ENCODE assay signal across 1 cellular context in the genomic region with DNA sequence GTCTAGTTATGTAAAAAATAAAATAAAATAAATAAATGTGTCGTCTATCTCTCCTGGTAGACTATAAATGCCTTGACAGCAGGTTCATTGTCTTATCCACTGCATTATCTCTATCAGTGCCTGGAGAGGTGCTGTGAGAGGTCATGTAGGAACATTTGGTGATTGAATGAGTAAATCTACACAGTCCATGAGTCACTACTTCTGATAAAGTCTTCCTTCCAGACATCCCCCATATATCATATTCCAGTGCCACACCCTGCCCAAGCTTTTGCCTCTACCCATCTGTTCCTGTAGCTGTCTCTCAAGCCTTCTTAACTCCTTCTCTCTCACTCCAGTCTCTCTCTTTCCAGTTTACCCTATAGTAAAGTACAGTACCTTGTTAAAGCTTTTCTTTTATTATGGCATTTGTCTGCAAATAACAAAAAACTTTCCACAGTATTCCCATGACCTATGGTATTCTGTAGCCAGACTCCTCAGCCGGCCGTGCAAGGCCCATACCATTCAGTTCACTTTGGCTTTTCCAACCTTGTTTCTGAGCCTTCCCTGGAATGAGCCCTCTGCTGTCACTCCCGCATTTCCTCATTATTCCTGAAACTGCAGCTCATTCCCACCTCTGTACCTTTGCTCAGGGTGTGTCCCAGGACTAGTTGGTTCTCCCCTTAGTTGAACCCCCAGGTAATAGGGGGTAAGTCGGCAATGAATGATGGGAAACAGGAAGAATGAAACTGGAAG.
TF ChIP-seq lines count a peak whose summit lies in the region.

No MANE protein-coding gene starts in this region.

TF ChIP-seq in K562, 482 proteins besides CTCF, POLR2A, EP300 and RAD21 (continued from another document and continues in another):
- TF ChIP-seq, protein P1, sequence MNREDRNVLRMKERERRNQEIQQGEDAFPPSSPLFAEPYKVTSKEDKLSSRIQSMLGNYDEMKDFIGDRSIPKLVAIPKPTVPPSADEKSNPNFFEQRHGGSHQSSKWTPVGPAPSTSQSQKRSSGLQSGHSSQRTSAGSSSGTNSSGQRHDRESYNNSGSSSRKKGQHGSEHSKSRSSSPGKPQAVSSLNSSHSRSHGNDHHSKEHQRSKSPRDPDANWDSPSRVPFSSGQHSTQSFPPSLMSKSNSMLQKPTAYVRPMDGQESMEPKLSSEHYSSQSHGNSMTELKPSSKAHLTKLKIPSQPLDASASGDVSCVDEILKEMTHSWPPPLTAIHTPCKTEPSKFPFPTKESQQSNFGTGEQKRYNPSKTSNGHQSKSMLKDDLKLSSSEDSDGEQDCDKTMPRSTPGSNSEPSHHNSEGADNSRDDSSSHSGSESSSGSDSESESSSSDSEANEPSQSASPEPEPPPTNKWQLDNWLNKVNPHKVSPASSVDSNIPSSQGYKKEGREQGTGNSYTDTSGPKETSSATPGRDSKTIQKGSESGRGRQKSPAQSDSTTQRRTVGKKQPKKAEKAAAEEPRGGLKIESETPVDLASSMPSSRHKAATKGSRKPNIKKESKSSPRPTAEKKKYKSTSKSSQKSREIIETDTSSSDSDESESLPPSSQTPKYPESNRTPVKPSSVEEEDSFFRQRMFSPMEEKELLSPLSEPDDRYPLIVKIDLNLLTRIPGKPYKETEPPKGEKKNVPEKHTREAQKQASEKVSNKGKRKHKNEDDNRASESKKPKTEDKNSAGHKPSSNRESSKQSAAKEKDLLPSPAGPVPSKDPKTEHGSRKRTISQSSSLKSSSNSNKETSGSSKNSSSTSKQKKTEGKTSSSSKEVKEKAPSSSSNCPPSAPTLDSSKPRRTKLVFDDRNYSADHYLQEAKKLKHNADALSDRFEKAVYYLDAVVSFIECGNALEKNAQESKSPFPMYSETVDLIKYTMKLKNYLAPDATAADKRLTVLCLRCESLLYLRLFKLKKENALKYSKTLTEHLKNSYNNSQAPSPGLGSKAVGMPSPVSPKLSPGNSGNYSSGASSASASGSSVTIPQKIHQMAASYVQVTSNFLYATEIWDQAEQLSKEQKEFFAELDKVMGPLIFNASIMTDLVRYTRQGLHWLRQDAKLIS (CRISPR knock-in tag; IDR thresholded peaks at IDR 0.05), result no peak
- peak; percentile 67 for TF ChIP-seq CBFA2T2 (conservative IDR thresholded peaks at IDR 0.05)
- peak; percentile 45; the same call in 1 of the 2 replicates for TF ChIP-seq TAL1 (IDR thresholded peaks at IDR 0.05)
- TF ChIP-seq NFIC (IDR thresholded peaks at IDR 0.05), result peak; percentile 21; the same call in 1 of the 2 replicates
- no peak for TF ChIP-seq NR2C1 (IDR thresholded peaks at IDR 0.05)
- no peak for TF ChIP-seq NR2C1 (tag; IDR thresholded peaks at IDR 0.05)
- TF ChIP-seq ZNF23 (CRISPR knock-in tag; IDR thresholded peaks at IDR 0.05), result no peak
- TF ChIP-seq, protein P2, sequence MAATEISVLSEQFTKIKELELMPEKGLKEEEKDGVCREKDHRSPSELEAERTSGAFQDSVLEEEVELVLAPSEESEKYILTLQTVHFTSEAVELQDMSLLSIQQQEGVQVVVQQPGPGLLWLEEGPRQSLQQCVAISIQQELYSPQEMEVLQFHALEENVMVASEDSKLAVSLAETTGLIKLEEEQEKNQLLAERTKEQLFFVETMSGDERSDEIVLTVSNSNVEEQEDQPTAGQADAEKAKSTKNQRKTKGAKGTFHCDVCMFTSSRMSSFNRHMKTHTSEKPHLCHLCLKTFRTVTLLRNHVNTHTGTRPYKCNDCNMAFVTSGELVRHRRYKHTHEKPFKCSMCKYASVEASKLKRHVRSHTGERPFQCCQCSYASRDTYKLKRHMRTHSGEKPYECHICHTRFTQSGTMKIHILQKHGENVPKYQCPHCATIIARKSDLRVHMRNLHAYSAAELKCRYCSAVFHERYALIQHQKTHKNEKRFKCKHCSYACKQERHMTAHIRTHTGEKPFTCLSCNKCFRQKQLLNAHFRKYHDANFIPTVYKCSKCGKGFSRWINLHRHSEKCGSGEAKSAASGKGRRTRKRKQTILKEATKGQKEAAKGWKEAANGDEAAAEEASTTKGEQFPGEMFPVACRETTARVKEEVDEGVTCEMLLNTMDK (IDR thresholded peaks at IDR 0.05; ENCODE audit: borderline replicate concordance, insufficient read depth, low read depth, low read length, poor library complexity, severe bottlenecking), result no peak
- no peak for TF ChIP-seq CC2D1A (IDR thresholded peaks at IDR 0.05)
- TF ChIP-seq, protein P3, sequence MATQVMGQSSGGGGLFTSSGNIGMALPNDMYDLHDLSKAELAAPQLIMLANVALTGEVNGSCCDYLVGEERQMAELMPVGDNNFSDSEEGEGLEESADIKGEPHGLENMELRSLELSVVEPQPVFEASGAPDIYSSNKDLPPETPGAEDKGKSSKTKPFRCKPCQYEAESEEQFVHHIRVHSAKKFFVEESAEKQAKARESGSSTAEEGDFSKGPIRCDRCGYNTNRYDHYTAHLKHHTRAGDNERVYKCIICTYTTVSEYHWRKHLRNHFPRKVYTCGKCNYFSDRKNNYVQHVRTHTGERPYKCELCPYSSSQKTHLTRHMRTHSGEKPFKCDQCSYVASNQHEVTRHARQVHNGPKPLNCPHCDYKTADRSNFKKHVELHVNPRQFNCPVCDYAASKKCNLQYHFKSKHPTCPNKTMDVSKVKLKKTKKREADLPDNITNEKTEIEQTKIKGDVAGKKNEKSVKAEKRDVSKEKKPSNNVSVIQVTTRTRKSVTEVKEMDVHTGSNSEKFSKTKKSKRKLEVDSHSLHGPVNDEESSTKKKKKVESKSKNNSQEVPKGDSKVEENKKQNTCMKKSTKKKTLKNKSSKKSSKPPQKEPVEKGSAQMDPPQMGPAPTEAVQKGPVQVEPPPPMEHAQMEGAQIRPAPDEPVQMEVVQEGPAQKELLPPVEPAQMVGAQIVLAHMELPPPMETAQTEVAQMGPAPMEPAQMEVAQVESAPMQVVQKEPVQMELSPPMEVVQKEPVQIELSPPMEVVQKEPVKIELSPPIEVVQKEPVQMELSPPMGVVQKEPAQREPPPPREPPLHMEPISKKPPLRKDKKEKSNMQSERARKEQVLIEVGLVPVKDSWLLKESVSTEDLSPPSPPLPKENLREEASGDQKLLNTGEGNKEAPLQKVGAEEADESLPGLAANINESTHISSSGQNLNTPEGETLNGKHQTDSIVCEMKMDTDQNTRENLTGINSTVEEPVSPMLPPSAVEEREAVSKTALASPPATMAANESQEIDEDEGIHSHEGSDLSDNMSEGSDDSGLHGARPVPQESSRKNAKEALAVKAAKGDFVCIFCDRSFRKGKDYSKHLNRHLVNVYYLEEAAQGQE (CRISPR knock-in tag; IDR thresholded peaks at IDR 0.05; ENCODE audit: low read depth), result no peak
- peak; percentile 89 for TF ChIP-seq JUND (IDR thresholded peaks at IDR 0.05; ENCODE audit: borderline replicate concordance, low read depth, low read length)
- peak; percentile 91; the same call in 2 of the 3 replicates for TF ChIP-seq JUND (tag; IDR thresholded peaks at IDR 0.05; ENCODE audit: borderline replicate concordance, low read depth, low read length)
- TF ChIP-seq KLF13 (tag; IDR thresholded peaks at IDR 0.05; ENCODE audit: borderline replicate concordance, low read depth), result no peak
- TF ChIP-seq HMGN3 (IDR thresholded peaks at IDR 0.05; ENCODE audit: borderline replicate concordance, extremely low read depth, insufficient read length, low read depth, low read length), result no peak
- TF ChIP-seq FOSL1 (tag; conservative IDR thresholded peaks at IDR 0.05), result peak; percentile 94
- TF ChIP-seq SMAD1 (IDR thresholded peaks at IDR 0.05; ENCODE audit: low read depth, low read length, partially characterized antibody), result no peak
- TF ChIP-seq RNF2 (IDR thresholded peaks at IDR 0.05), result no peak
- TF ChIP-seq EHMT2 (IDR thresholded peaks at IDR 0.05), result no peak
- TF ChIP-seq COPS2 (conservative IDR thresholded peaks at IDR 0.05), result no peak
- TF ChIP-seq, protein P4, sequence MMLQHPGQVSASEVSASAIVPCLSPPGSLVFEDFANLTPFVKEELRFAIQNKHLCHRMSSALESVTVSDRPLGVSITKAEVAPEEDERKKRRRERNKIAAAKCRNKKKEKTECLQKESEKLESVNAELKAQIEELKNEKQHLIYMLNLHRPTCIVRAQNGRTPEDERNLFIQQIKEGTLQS (IDR thresholded peaks at IDR 0.05), result peak; percentile 76
- TF ChIP-seq, protein P4 (CRISPR knock-in tag; conservative IDR thresholded peaks at IDR 0.05), result no peak
- peak; percentile 94 to 95 for TF ChIP-seq KDM1A (IDR thresholded peaks at IDR 0.05)
- TF ChIP-seq PTTG1 (tag; IDR thresholded peaks at IDR 0.05; ENCODE audit: low read depth), result no peak
- TF ChIP-seq, protein P5, sequence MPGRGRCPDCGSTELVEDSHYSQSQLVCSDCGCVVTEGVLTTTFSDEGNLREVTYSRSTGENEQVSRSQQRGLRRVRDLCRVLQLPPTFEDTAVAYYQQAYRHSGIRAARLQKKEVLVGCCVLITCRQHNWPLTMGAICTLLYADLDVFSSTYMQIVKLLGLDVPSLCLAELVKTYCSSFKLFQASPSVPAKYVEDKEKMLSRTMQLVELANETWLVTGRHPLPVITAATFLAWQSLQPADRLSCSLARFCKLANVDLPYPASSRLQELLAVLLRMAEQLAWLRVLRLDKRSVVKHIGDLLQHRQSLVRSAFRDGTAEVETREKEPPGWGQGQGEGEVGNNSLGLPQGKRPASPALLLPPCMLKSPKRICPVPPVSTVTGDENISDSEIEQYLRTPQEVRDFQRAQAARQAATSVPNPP (IDR thresholded peaks at IDR 0.05; ENCODE audit: borderline replicate concordance, insufficient read depth, insufficient read length), result no peak
- TF ChIP-seq FOS (IDR thresholded peaks at IDR 0.05; ENCODE audit: extremely low read depth, insufficient read length), result peak; percentile 28
- TF ChIP-seq RBM22 (IDR thresholded peaks at IDR 0.05; ENCODE audit: low read depth, low read length, poor library complexity, severe bottlenecking), result no peak
- TF ChIP-seq ARNT (IDR thresholded peaks at IDR 0.05), result no peak
- TF ChIP-seq, protein P6, sequence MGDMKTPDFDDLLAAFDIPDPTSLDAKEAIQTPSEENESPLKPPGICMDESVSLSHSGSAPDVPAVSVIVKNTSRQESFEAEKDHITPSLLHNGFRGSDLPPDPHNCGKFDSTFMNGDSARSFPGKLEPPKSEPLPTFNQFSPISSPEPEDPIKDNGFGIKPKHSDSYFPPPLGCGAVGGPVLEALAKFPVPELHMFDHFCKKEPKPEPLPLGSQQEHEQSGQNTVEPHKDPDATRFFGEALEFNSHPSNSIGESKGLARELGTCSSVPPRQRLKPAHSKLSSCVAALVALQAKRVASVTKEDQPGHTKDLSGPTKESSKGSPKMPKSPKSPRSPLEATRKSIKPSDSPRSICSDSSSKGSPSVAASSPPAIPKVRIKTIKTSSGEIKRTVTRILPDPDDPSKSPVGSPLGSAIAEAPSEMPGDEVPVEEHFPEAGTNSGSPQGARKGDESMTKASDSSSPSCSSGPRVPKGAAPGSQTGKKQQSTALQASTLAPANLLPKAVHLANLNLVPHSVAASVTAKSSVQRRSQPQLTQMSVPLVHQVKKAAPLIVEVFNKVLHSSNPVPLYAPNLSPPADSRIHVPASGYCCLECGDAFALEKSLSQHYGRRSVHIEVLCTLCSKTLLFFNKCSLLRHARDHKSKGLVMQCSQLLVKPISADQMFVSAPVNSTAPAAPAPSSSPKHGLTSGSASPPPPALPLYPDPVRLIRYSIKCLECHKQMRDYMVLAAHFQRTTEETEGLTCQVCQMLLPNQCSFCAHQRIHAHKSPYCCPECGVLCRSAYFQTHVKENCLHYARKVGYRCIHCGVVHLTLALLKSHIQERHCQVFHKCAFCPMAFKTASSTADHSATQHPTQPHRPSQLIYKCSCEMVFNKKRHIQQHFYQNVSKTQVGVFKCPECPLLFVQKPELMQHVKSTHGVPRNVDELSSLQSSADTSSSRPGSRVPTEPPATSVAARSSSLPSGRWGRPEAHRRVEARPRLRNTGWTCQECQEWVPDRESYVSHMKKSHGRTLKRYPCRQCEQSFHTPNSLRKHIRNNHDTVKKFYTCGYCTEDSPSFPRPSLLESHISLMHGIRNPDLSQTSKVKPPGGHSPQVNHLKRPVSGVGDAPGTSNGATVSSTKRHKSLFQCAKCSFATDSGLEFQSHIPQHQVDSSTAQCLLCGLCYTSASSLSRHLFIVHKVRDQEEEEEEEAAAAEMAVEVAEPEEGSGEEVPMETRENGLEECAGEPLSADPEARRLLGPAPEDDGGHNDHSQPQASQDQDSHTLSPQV (IDR thresholded peaks at IDR 0.05), result no peak
- peak; percentile 57 for TF ChIP-seq NCOR1 (IDR thresholded peaks at IDR 0.05)
- TF ChIP-seq CCNT2 (IDR thresholded peaks at IDR 0.05; ENCODE audit: borderline replicate concordance, extremely low read depth, insufficient read length, low read depth, low read length), result peak; percentile 67
- TF ChIP-seq NR4A1 (CRISPR knock-in tag; IDR thresholded peaks at IDR 0.05), result no peak
- TF ChIP-seq NR4A1 (tag; IDR thresholded peaks at IDR 0.05), result no peak
- TF ChIP-seq ZNF717 (CRISPR knock-in tag; IDR thresholded peaks at IDR 0.05), result no peak
- TF ChIP-seq, protein P7, sequence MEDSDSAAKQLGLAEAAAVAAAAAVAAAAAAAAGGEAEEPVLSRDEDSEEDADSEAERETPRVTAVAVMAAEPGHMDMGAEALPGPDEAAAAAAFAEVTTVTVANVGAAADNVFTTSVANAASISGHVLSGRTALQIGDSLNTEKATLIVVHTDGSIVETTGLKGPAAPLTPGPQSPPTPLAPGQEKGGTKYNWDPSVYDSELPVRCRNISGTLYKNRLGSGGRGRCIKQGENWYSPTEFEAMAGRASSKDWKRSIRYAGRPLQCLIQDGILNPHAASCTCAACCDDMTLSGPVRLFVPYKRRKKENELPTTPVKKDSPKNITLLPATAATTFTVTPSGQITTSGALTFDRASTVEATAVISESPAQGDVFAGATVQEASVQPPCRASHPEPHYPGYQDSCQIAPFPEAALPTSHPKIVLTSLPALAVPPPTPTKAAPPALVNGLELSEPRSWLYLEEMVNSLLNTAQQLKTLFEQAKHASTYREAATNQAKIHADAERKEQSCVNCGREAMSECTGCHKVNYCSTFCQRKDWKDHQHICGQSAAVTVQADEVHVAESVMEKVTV (CRISPR knock-in tag; IDR thresholded peaks at IDR 0.05), result no peak
- no peak for TF ChIP-seq ZKSCAN1 (IDR thresholded peaks at IDR 0.05; ENCODE audit: low read depth, low read length)
- TF ChIP-seq, protein P8, sequence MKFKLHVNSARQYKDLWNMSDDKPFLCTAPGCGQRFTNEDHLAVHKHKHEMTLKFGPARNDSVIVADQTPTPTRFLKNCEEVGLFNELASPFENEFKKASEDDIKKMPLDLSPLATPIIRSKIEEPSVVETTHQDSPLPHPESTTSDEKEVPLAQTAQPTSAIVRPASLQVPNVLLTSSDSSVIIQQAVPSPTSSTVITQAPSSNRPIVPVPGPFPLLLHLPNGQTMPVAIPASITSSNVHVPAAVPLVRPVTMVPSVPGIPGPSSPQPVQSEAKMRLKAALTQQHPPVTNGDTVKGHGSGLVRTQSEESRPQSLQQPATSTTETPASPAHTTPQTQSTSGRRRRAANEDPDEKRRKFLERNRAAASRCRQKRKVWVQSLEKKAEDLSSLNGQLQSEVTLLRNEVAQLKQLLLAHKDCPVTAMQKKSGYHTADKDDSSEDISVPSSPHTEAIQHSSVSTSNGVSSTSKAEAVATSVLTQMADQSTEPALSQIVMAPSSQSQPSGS (CRISPR knock-in tag; IDR thresholded peaks at IDR 0.05), result no peak
- peak; percentile 77; the same call in 1 of the 2 replicates for TF ChIP-seq SMARCE1 (IDR thresholded peaks at IDR 0.05)
- peak; percentile 66 to 92; a peak in 3 of 4 replicates for TF ChIP-seq RCOR1 (IDR thresholded peaks at IDR 0.05; ENCODE audit: borderline replicate concordance in 1 of 2, low read depth in 2 of 2, low read length in 2 of 2)
